ENCODE assay signal across 1 cellular context in genomic region chr4:153453455-153453854, GRCh38.
A peak's percentile ranks its signal among the peaks of the same experiment; 100 is the strongest.
TF ChIP-seq lines count a peak whose summit lies in the region.

No MANE protein-coding gene starts in this region.

TF ChIP-seq in K562, 482 proteins besides CTCF, POLR2A, EP300 and RAD21:
- no peak for TF ChIP-seq FOS (IDR thresholded peaks at IDR 0.05; ENCODE audit: extremely low read depth, insufficient read length)
- peak; percentile 23 for TF ChIP-seq ZFP36 (IDR thresholded peaks at IDR 0.05; ENCODE audit: low read depth, low read length, partially characterized antibody)
